Comparison of ENCODE assay signal across 11 cellular contexts in genomic region chr1:119080586-119080985, GRCh38. TPM values are rescaled to one million over a fixed set of nuclear protein-coding genes. Genes with fewer than 3 reads are reported as not detected.
DNase-seq lines count a peak whose midpoint lies in the region; ATAC-seq and TF ChIP-seq lines count a peak whose summit lies in the region.
"Had no signal": no experiment of that assay in that cellular context is flagged by ENCODE, and none has a peak within 500 bp of the region (broad histone marks: within the 10 kb centered on the region; RNA-seq: fewer than 3 reads in every experiment).

No MANE protein-coding gene starts in this region.

- peaks cover 2% of the 10 kb centered on the region; the same call in 1 of the 2 replicates for H3K4me1 Mint-ChIP-seq in WTC11
- no peaks in the 10 kb centered on the region for H3K4me1 Mint-ChIP-seq in activated CD4-positive, alpha-beta T cell treated with anti-CD3 and anti-CD28 coated beads, Interleukin-2, amount 10 ng/mL, durations not matched to agents 7 days and 5 days
- H3K4me1 Mint-ChIP-seq: stimulated activated naive CD8-positive, alpha-beta T cell treated with anti-CD3 and anti-CD28 coated beads, Interleukin-15, amount 100 ng/mL, for 72 hours had no signal

- H3K4me3 Mint-ChIP-seq in WTC11 = no peak overlapping the region
- H3K4me3 Mint-ChIP-seq in activated CD4-positive, alpha-beta T cell treated with anti-CD3 and anti-CD28 coated beads, Interleukin-2, amount 10 ng/mL, durations not matched to agents 7 days and 5 days = no peak overlapping the region
- H3K4me3 Mint-ChIP-seq: activated T-cell treated with anti-CD3 and anti-CD28 coated beads, Interleukin-2, amount 50 U/mL, for 4 hours; stimulated activated naive CD8-positive, alpha-beta T cell treated with anti-CD3 and anti-CD28 coated beads, Interleukin-15, amount 100 ng/mL, for 72 hours had no signal

- peak; percentile 87 for ATAC-seq in WTC11
- ATAC-seq: activated T-cell treated with anti-CD3 and anti-CD28 coated beads, Interleukin-2, amount 50 U/mL, for 4 hours; stimulated activated naive CD8-positive, alpha-beta T cell treated with anti-CD3 and anti-CD28 coated beads, Interleukin-15, amount 100 ng/mL, for 72 hours had no signal

- no peaks in the 10 kb centered on the region for H3K36me3 ChIP-seq in HEK293 (ENCODE audit: control insufficient read depth in 2 of 2, insufficient read depth in 1 of 2, low read length in 2 of 2)
- H3K36me3 ChIP-seq: esophagus squamous epithelium had no signal

- CTCF ChIA-PET in HEK293 (lab: Yijun Ruan, JAX) = interaction anchor here (0.7 kb wide), 1 partner anchor 196 kb away, joined by 3 read pairs; no protein-coding TSS in a partner anchor
- CTCF ChIA-PET in WTC11 (lab: Charles Lee) = interaction anchor here (0.7 kb wide), 1 partner anchor 60 kb away, joined by 4 read pairs; the partner anchor contains the start of gene WARS2
- CTCF ChIA-PET in activated CD4-positive, alpha-beta T cell treated with anti-CD3 and anti-CD28 coated beads, Interleukin-2, amount 10 ng/mL, durations not matched to agents 7 days and 5 days (lab: Charles Lee) = no interaction called here

- no peak for TF ChIP-seq CTCF in HEK293 (tag by site-specific recombination; IDR thresholded peaks at IDR 0.05)
- TF ChIP-seq CTCF in WTC11 (IDR thresholded peaks at IDR 0.05) = no peak

- H3K4me1 ChIP-seq in HEK293 (ENCODE audit: control insufficient read depth, insufficient read depth, low read length) = no peaks in the 10 kb centered on the region

- no peaks in the 10 kb centered on the region; the same call in 1 of the 2 replicates for H3K9me3 Mint-ChIP-seq in WTC11
- H3K9me3 Mint-ChIP-seq in activated CD4-positive, alpha-beta T cell treated with anti-CD3 and anti-CD28 coated beads, Interleukin-2, amount 10 ng/mL, durations not matched to agents 7 days and 5 days = peaks cover 13% of the 10 kb centered on the region

- no peaks in the 10 kb centered on the region for H3K27me3 Mint-ChIP-seq in WTC11 (ENCODE audit: low read depth)
- H3K27me3 Mint-ChIP-seq in activated CD4-positive, alpha-beta T cell treated with anti-CD3 and anti-CD28 coated beads, Interleukin-2, amount 10 ng/mL, durations not matched to agents 7 days and 5 days = no peaks in the 10 kb centered on the region
- H3K27me3 Mint-ChIP-seq: stimulated activated naive CD8-positive, alpha-beta T cell treated with anti-CD3 and anti-CD28 coated beads, Interleukin-15, amount 100 ng/mL, for 72 hours had no signal

- H3K27ac Mint-ChIP-seq in WTC11 = no peak overlapping the region
- no peak overlapping the region for H3K27ac Mint-ChIP-seq in activated CD4-positive, alpha-beta T cell treated with anti-CD3 and anti-CD28 coated beads, Interleukin-2, amount 10 ng/mL, durations not matched to agents 7 days and 5 days

- H3K4me3 ChIP-seq in HEK293 (ENCODE audit: low read depth, low read length) = no peak overlapping the region
- H3K4me3 ChIP-seq: esophagus squamous epithelium had no signal

- POLR2A ChIA-PET in HEK293 (lab: Yijun Ruan, JAX) = no interaction called here
- POLR2A ChIA-PET in WTC11 (lab: Charles Lee) = no interaction called here
- POLR2A ChIA-PET in activated CD4-positive, alpha-beta T cell treated with anti-CD3 and anti-CD28 coated beads, Interleukin-2, amount 10 ng/mL, durations not matched to agents 7 days and 5 days (lab: Charles Lee) = no interaction called here

- H3K9me3 ChIP-seq in HEK293 (ENCODE audit: control insufficient read depth, insufficient read depth, low read depth, low read length) = no peaks in the 10 kb centered on the region
- H3K9me3 ChIP-seq: esophagus squamous epithelium had no signal

- H3K27ac ChIP-seq in HEK293 (ENCODE audit: extremely low read depth, low read depth, low read length) = no peak overlapping the region
- H3K27ac ChIP-seq: esophagus squamous epithelium had no signal

- no peaks in the 10 kb centered on the region for H3K36me3 Mint-ChIP-seq in WTC11
- H3K36me3 Mint-ChIP-seq in activated CD4-positive, alpha-beta T cell treated with anti-CD3 and anti-CD28 coated beads, Interleukin-2, amount 10 ng/mL, durations not matched to agents 7 days and 5 days (ENCODE audit: low read depth) = peaks cover 5% of the 10 kb centered on the region

- DNase-seq in WTC11 (ENCODE audit: low spot score) (peak; percentile 19), iPS DF 19.7 (ENCODE audit: low read depth, low spot score) (peak; percentile 42), stromal cell of bone marrow (ENCODE audit: low read depth) (peak; percentile 81), NCI-H146 treated with DMSO at 0.1 percent for 48 hours (lab: John Stamatoyannopoulos, UW; ENCODE audit: unreplicated experiment) (no peak), GF-D8 (lab: John Stamatoyannopoulos, UW) (no peak)
- no peak for DNase-seq in activated CD4-positive, alpha-beta T cell treated with anti-CD3 and anti-CD28 coated beads, Interleukin-2, amount 10 ng/mL, durations not matched to agents 7 days and 5 days
- DNase-seq in effector CD8-positive, alpha-beta T cell (lab: John Stamatoyannopoulos, UW) = no peak
- DNase-seq: activated T-cell treated with anti-CD3 and anti-CD28 coated beads, Interleukin-2, amount 50 U/mL, for 4 hours; esophagus squamous epithelium; stimulated activated naive CD8-positive, alpha-beta T cell treated with anti-CD3 and anti-CD28 coated beads, Interleukin-15, amount 100 ng/mL, for 72 hours had no signal

TF ChIP-seq in HEK293, 187 proteins besides CTCF, POLR2A, EP300 and RAD21:
- TF ChIP-seq ZNF48 (tag by site-specific recombination; IDR thresholded peaks at IDR 0.05) (no peak), ZNF629 (tag by site-specific recombination; IDR thresholded peaks at IDR 0.05) (no peak), ZNF600 (tag by site-specific recombination; IDR thresholded peaks at IDR 0.05) (peak; percentile 58), ZIC2 (tag by site-specific recombination; IDR thresholded peaks at IDR 0.05) (peak; percentile 77), ZFHX2 (tag by site-specific recombination; conservative IDR thresholded peaks at IDR 0.05) (peak; percentile 67), GLIS1 (tag by site-specific recombination; IDR thresholded peaks at IDR 0.05) (peak; percentile 80)

TF ChIP-seq in WTC11, 78 proteins besides CTCF, POLR2A, EP300 and RAD21 (continues in another document):
- TF ChIP-seq GTF2I (CRISPR knock-in tag; conservative IDR thresholded peaks at IDR 0.05) = no peak
- no peak for TF ChIP-seq SOX15 (CRISPR knock-in tag; IDR thresholded peaks at IDR 0.05)
- no peak for TF ChIP-seq ZNF671 (CRISPR knock-in tag; IDR thresholded peaks at IDR 0.05)
- no peak for TF ChIP-seq CREM (CRISPR knock-in tag; IDR thresholded peaks at IDR 0.05)
- no peak for TF ChIP-seq CREB1 (CRISPR knock-in tag; IDR thresholded peaks at IDR 0.05)
- TF ChIP-seq PRRX2 (CRISPR knock-in tag; IDR thresholded peaks at IDR 0.05) = no peak
- TF ChIP-seq ATF3 (CRISPR knock-in tag; conservative IDR thresholded peaks at IDR 0.05) = no peak
- no peak for TF ChIP-seq ESRRA (CRISPR knock-in tag; IDR thresholded peaks at IDR 0.05; ENCODE audit: borderline replicate concordance)
- no peak for TF ChIP-seq JUN (CRISPR knock-in tag; IDR thresholded peaks at IDR 0.05)
- TF ChIP-seq NFATC4 (CRISPR knock-in tag; IDR thresholded peaks at IDR 0.05) = no peak
- TF ChIP-seq CBFB (CRISPR knock-in tag; IDR thresholded peaks at IDR 0.05; ENCODE audit: low read depth) = no peak
- TF ChIP-seq ZNF281 (CRISPR knock-in tag; IDR thresholded peaks at IDR 0.05) = no peak
- TF ChIP-seq ZBTB21 (CRISPR knock-in tag; IDR thresholded peaks at IDR 0.05; ENCODE audit: borderline replicate concordance) = no peak
- TF ChIP-seq SMAD4 (CRISPR knock-in tag; IDR thresholded peaks at IDR 0.05) = no peak
- TF ChIP-seq FOXP4 (CRISPR knock-in tag; IDR thresholded peaks at IDR 0.05) = no peak
- TF ChIP-seq NR1H2 (CRISPR knock-in tag; IDR thresholded peaks at IDR 0.05) = no peak

RNA-seq across cellular contexts. Expression of gene WARS2, which starts 59.9 kb away (rescaled TPM):
- 9.3 to 12.2 TPM (median 9.7 TPM) in 3 replicates for total RNA-seq in WTC11 (2021)
- 10 to 100 TPM; 10.3 to 12.9 TPM for total RNA-seq in activated CD4-positive, alpha-beta T cell treated with anti-CD3 and anti-CD28 coated beads, Interleukin-2, amount 10 ng/mL, durations not matched to agents 7 days and 5 days

Comparison
In these comparisons a context has a peak if more than half of its experiments do, and no peak if none do; other contexts are left out.
1. DNase-seq: peak in WTC11 (single experiment), iPS DF 19.7 (single experiment) and stromal cell of bone marrow (single experiment); none in NCI-H146 treated with DMSO at 0.1 percent for 48 hours (single experiment), GF-D8 (single experiment), activated CD4-positive, alpha-beta T cell treated with anti-CD3 and anti-CD28 coated beads, Interleukin-2, amount 10 ng/mL, durations not matched to agents 7 days and 5 days (single experiment) and effector CD8-positive, alpha-beta T cell (single experiment).